In the genomic region with DNA sequence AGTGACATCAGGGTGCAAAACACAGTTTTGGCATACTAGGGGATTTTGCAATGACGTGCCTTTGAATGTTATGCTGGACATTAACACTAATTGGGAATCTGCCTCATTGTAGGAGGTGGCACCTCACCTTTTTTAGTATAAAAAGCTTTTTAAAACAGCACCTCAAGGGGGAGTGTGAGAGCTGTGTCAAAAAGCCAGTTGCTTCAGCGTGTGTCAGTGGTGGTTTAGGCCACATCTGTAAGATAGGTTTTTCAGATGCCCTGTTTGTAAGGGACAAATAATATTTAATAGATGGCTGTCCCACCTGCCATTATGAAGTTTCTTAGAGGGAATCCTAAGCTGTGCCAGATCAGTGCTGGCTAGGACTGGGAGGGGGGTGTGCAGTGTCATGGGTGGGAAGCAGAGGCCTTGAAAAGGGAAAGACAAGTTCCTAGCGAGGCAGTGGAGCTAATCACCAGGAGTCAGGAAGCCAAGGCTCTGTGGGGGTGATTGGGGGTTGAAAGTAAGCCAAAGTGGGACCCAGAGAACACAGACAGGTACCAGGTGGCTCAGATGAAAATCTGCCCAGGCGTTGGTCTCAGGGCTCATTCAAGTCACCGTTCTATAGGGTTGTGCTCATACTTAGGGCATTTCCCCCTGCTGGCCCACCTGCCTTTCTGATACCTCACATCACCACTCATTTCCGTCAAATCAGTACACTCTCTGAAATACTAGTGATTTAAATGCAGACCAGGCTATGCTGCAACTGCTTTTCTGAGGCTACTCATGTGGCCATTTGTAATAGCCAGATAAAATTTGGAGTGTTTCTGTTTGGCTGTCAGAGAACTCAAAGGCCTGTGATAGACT, we compare ENCODE assay signal across 9 cellular contexts.
DNase-seq lines count a peak whose midpoint lies in the region; ATAC-seq and TF ChIP-seq lines count a peak whose summit lies in the region.
"Had no signal": no experiment of that assay in that cellular context is flagged by ENCODE, and none has a peak within 500 bp of the region (broad histone marks: within the 10 kb centered on the region; RNA-seq: fewer than 3 reads in every experiment).

No MANE protein-coding gene starts in this region.

- TF ChIP-seq CTCF in CD4-positive, alpha-beta T cell (IDR thresholded peaks at IDR 0.05): peak; percentile 13
- no peak for TF ChIP-seq CTCF in glutamatergic neuron (IDR thresholded peaks at IDR 0.05; ENCODE audit: partially characterized antibody, unreplicated experiment)
- TF ChIP-seq CTCF in gastroesophageal sphincter (IDR thresholded peaks at IDR 0.05): no peak
- TF ChIP-seq CTCF in body of pancreas (IDR thresholded peaks at IDR 0.05): no peak
- TF ChIP-seq CTCF in tibial artery (IDR thresholded peaks at IDR 0.05): no peak

- no peaks in the 10 kb centered on the region for H3K9me3 Mint-ChIP-seq in CD4-positive, alpha-beta T cell
- H3K9me3 Mint-ChIP-seq in glutamatergic neuron (ENCODE audit: unreplicated experiment): no peaks in the 10 kb centered on the region

- H3K9me3 ChIP-seq in CD4-positive, alpha-beta T cell (ENCODE audit: control insufficient read depth, low read length): no peaks in the 10 kb centered on the region
- no peaks in the 10 kb centered on the region for H3K9me3 ChIP-seq in gastroesophageal sphincter
- H3K9me3 ChIP-seq in body of pancreas: no peaks in the 10 kb centered on the region
- H3K9me3 ChIP-seq in tibial artery: no peaks in the 10 kb centered on the region

- no peaks in the 10 kb centered on the region for H3K27me3 ChIP-seq in CD4-positive, alpha-beta T cell (ENCODE audit: control insufficient read depth, insufficient read depth, low read length)
- H3K27me3 ChIP-seq in gastroesophageal sphincter (no peaks in the 10 kb centered on the region), body of pancreas (no peaks in the 10 kb centered on the region), tibial artery (no peaks in the 10 kb centered on the region)

- peaks cover 25% of the 10 kb centered on the region for H3K36me3 Mint-ChIP-seq in CD4-positive, alpha-beta T cell (ENCODE audit: low read depth)
- no peaks in the 10 kb centered on the region for H3K36me3 Mint-ChIP-seq in glutamatergic neuron (ENCODE audit: unreplicated experiment)

- H3K4me3 ChIP-seq in gastroesophageal sphincter (no peak overlapping the region), body of pancreas (no peak overlapping the region), tibial artery (no peak overlapping the region)

- H3K4me1 Mint-ChIP-seq in CD4-positive, alpha-beta T cell (ENCODE audit: low read depth): peaks cover 30% of the 10 kb centered on the region
- H3K4me1 Mint-ChIP-seq in glutamatergic neuron (ENCODE audit: low read depth, unreplicated experiment): peaks cover 16% of the 10 kb centered on the region

- POLR2A ChIA-PET in CD4-positive, alpha-beta T cell (lab: Charles Lee): no interaction called here

- no peak overlapping the region for H3K27ac Mint-ChIP-seq in CD4-positive, alpha-beta T cell
- peak overlapping the region; percentile 20 for H3K27ac Mint-ChIP-seq in glutamatergic neuron (ENCODE audit: unreplicated experiment)

- no peak overlapping the region for H3K27ac ChIP-seq in CD4-positive, alpha-beta T cell (ENCODE audit: low read depth, low read length)
- H3K27ac ChIP-seq in gastroesophageal sphincter: no peak overlapping the region
- H3K27ac ChIP-seq in body of pancreas: no peak overlapping the region
- no peak overlapping the region for H3K27ac ChIP-seq in tibial artery

- WGBS in gastroesophageal sphincter (ENCODE audit: low coverage in 1 of 2), 2 donors: 87 to 91% methylated on average over 5 to 6 of the region's 6 CpGs
- whole genome bisulfite sequencing in body of pancreas, 2 donors: 83 to 87% methylated on average over 6 of the region's 6 CpGs

- intact Hi-C loops in CD4-positive, alpha-beta T cell (cut with DNase I, micrococcal nuclease): no loop called here
- intact Hi-C loops in body of pancreas (cut with DNase I): no loop called here
- intact Hi-C loops in tibial artery (cut with DNase I; ENCODE audit: low total_unique reads): no loop called here

- H3K4me3 Mint-ChIP-seq in CD4-positive, alpha-beta T cell: no peak overlapping the region
- H3K4me3 Mint-ChIP-seq in glutamatergic neuron (ENCODE audit: unreplicated experiment): no peak overlapping the region

- no peaks in the 10 kb centered on the region for H3K4me1 ChIP-seq in gastroesophageal sphincter
- H3K4me1 ChIP-seq in body of pancreas: no peaks in the 10 kb centered on the region
- H3K4me1 ChIP-seq in tibial artery: peaks cover 0 to 6% (median 0%) of the 10 kb centered on the region in 4 donors

- CTCF ChIA-PET in CD4-positive, alpha-beta T cell (lab: Charles Lee): interaction anchor here (0.9 kb wide), 1 partner anchor 16 kb away, joined by 3 read pairs; no protein-coding TSS in a partner anchor

- no peaks in the 10 kb centered on the region for H3K27me3 Mint-ChIP-seq in CD4-positive, alpha-beta T cell
- no peaks in the 10 kb centered on the region for H3K27me3 Mint-ChIP-seq in glutamatergic neuron (ENCODE audit: unreplicated experiment)

- TF ChIP-seq EP300 in gastroesophageal sphincter (IDR thresholded peaks at IDR 0.05): no peak

- peak; percentile 48 for ATAC-seq in CD4-positive, alpha-beta T cell (ENCODE audit: poor library complexity)
- ATAC-seq in GM21825 (IDR thresholded peaks at IDR 0.05; ENCODE audit: unreplicated experiment) (peak; percentile 50), gastroesophageal sphincter (no peak), body of pancreas (no peak)

- H3K36me3 ChIP-seq in gastroesophageal sphincter (peaks cover 0 to 4% of the 10 kb centered on the region in 2 donors), body of pancreas (replicated peaks in 1 of 2; ENCODE audit: insufficient read depth in 1 of 2, low read depth in 2 of 2) (no peaks in the 10 kb centered on the region), tibial artery (no peaks in the 10 kb centered on the region)

- TF ChIP-seq POLR2A in gastroesophageal sphincter (IDR thresholded peaks at IDR 0.05) (no peak), body of pancreas (IDR thresholded peaks at IDR 0.05) (no peak)

- DNase-seq in CD4-positive, alpha-beta T cell: no peak
- DNase-seq in OCI-M1 (lab: John Stamatoyannopoulos, UW): peak; percentile 47
- DNase-seq in glutamatergic neuron: no peak
- DNase-seq in GDM1 (lab: John Stamatoyannopoulos, UW): no peak
- no peak for DNase-seq in body of pancreas
- no peak for DNase-seq in tibial artery
- DNase-seq: stimulated activated CD4-positive, alpha-beta T cell treated with anti-CD3 and anti-CD28 coated beads, Interleukin-12 subunit alpha, Interleukin-12 subunit beta, amount 100 ng/mL, for 4 hours had no signal

Comparison
In these comparisons a context has a peak if more than half of its experiments do, and no peak if none do; other contexts are left out.
1. ATAC-seq: peak in CD4-positive, alpha-beta T cell (single experiment) and GM21825 (single experiment); none in gastroesophageal sphincter (single experiment) and body of pancreas (single experiment).